In genomic region chr1:235888119-235888643, GRCh38 we compare ENCODE assay signal across 8 cellular contexts. TPM values are rescaled to one million over a fixed set of nuclear protein-coding genes. Genes with fewer than 3 reads are reported as not detected.
A peak's percentile ranks its signal among the peaks of the same experiment; 100 is the strongest.
DNase-seq lines count a peak whose midpoint lies in the region; ATAC-seq, FAIRE-seq and TF ChIP-seq lines count a peak whose summit lies in the region.

No MANE protein-coding gene starts in this region.

- H3K4me3 Mint-ChIP-seq in memory B cell (peak overlapping the region; percentile 88), glutamatergic neuron (ENCODE audit: unreplicated experiment) (no peak overlapping the region)

- no peaks in the 10 kb centered on the region for H3K9me3 Mint-ChIP-seq in memory B cell
- no peaks in the 10 kb centered on the region for H3K9me3 Mint-ChIP-seq in glutamatergic neuron (ENCODE audit: unreplicated experiment)

- no peak for DNase-seq in GM18507 (ENCODE audit: extremely low spot score, insufficient read length, low read depth)
- DNase-seq in T-helper 9 cell = peak; percentile 14
- DNase-seq in memory B cell (ENCODE audit: low spot score in 2 of 2) = no peak
- DNase-seq in hippocampal formation (lab: John Stamatoyannopoulos, UW) = no peak
- DNase-seq in NCI-H510A (lab: John Stamatoyannopoulos, UW) = no peak
- no peak for DNase-seq in substantia nigra (lab: John Stamatoyannopoulos, UW)
- DNase-seq in glutamatergic neuron = no peak

- H3K27ac Mint-ChIP-seq in memory B cell (peak overlapping the region; percentile 93), glutamatergic neuron (ENCODE audit: unreplicated experiment) (no peak overlapping the region)

- H3K27ac ChIP-seq in substantia nigra (ENCODE audit: low read depth, low read length, poor library complexity, severe bottlenecking) = no peak overlapping the region

- H3K27me3 Mint-ChIP-seq in memory B cell = no peaks in the 10 kb centered on the region
- peaks cover 2% of the 10 kb centered on the region for H3K27me3 Mint-ChIP-seq in glutamatergic neuron (ENCODE audit: unreplicated experiment)

- H3K4me1 Mint-ChIP-seq in memory B cell = peaks cover 23% of the 10 kb centered on the region
- H3K4me1 Mint-ChIP-seq in glutamatergic neuron (ENCODE audit: low read depth, unreplicated experiment) = no peaks in the 10 kb centered on the region

- no peak for TF ChIP-seq CTCF in glutamatergic neuron (IDR thresholded peaks at IDR 0.05; ENCODE audit: partially characterized antibody, unreplicated experiment)

- ATAC-seq in HG02623 (IDR thresholded peaks at IDR 0.05; ENCODE audit: unreplicated experiment) = peak; percentile 74
- ATAC-seq in memory B cell (ENCODE audit: low read depth) = peak; percentile 87

- FAIRE-seq in GM18507 (lab: Jason Lieb, UNC) = peak; percentile 96

- no peaks in the 10 kb centered on the region for H3K36me3 Mint-ChIP-seq in memory B cell
- no peaks in the 10 kb centered on the region for H3K36me3 Mint-ChIP-seq in glutamatergic neuron (ENCODE audit: unreplicated experiment)

RNA-seq across cellular contexts. Expression of gene LYST, which starts 21.5 kb away (rescaled TPM):
- total RNA-seq in glutamatergic neuron (ENCODE audit: unreplicated experiment) = 33.6 TPM
